ENCODE assay signal across 18 cellular contexts in the genomic region with DNA sequence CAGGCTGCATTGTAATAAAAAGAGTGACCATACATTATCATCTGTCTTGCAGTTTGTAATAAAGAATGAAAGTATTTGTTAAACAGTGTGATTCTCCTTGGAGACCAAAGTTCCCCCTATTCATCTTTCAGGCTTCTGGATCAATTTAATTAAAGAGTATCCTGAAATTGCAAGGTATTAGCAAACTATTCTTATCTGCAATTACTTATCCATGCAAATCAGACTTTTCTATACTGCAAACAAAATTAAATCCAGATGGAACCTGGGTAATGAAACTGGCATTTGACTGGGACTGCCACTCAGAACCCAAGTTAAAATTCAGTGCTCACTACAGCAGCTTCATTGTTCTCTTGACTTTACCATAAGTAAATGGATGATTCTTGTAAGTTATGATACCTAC. TPM values are rescaled to one million over a fixed set of nuclear protein-coding genes. Genes with fewer than 3 reads are reported as not detected.
DNase-seq lines count a peak whose midpoint lies in the region; TF ChIP-seq lines count a peak whose summit lies in the region.
"Had no signal": no experiment of that assay in that cellular context is flagged by ENCODE, and none has a peak within 500 bp of the region (broad histone marks: within the 10 kb centered on the region; RNA-seq: fewer than 3 reads in every experiment).

No MANE protein-coding gene starts in this region.

- peaks cover 83% of the 10 kb centered on the region for H3K79me2 ChIP-seq in OCI-LY7 (ENCODE audit: insufficient read depth, low read depth, low read length)

- H3K4me1 ChIP-seq in A673 (ENCODE audit: insufficient read depth, low read length, poor library complexity, severe bottlenecking), result peaks cover 69% of the 10 kb centered on the region
- H3K4me1 ChIP-seq in CD8-positive, alpha-beta memory T cell (ENCODE audit: insufficient read depth, low read length), result peaks cover 64% of the 10 kb centered on the region
- peaks cover 30% of the 10 kb centered on the region for H3K4me1 ChIP-seq in OCI-LY7 (ENCODE audit: insufficient read depth, low read length, poor library complexity, severe bottlenecking)

- intact Hi-C loops in A673 (cut with micrococcal nuclease; ENCODE audit: unreplicated experiment) (loop anchor here (5.0 kb wide), 1 partner anchor 33 kb away; no protein-coding TSS in a partner anchor), OCI-LY7 (cut with micrococcal nuclease; ENCODE audit: unreplicated experiment) (no loop called here)

- H3K9me3 Mint-ChIP-seq in CD8-positive, alpha-beta memory T cell, result no peaks in the 10 kb centered on the region
- no peaks in the 10 kb centered on the region for H3K9me3 Mint-ChIP-seq in immature natural killer cell
- H3K9me3 Mint-ChIP-seq: IgD-negative memory B cell had no signal

- POLR2A ChIA-PET in A673 (lab: Charles Lee; ENCODE audit: low non-redundant PET) (no interaction called here), OCI-LY7 (lab: Charles Lee) (interaction anchor here (1.2 kb wide), 3 partner anchors 16 to 115 kb away, joined by 3 to 4 read pairs (median 4); no protein-coding TSS in a partner anchor)
- POLR2A ChIA-PET in CD8-positive, alpha-beta memory T cell (lab: Charles Lee), result no interaction called here

- peaks cover 91 to 94% (median 93%) of the 10 kb centered on the region in 3 donors for H3K4me1 Mint-ChIP-seq in CD8-positive, alpha-beta memory T cell
- H3K4me1 Mint-ChIP-seq in immature natural killer cell, result peaks cover 96 to 100% of the 10 kb centered on the region in 2 donors

- H3K4me3 ChIP-seq in A673 (ENCODE audit: low read depth, low read length, poor library complexity, severe bottlenecking) (no peak overlapping the region), OCI-LY7 (ENCODE audit: low read depth, low read length, poor library complexity, severe bottlenecking) (no peak overlapping the region)
- H3K4me3 ChIP-seq in CD8-positive, alpha-beta memory T cell (ENCODE audit: low read length), result no peak overlapping the region
- H3K4me3 ChIP-seq: BLaER1 had no signal

- H3K36me3 ChIP-seq in A673 (ENCODE audit: insufficient read depth, low read length, poor library complexity, severe bottlenecking) (peaks cover 9% of the 10 kb centered on the region), OCI-LY7 (ENCODE audit: insufficient read depth, low read length) (0 out of 2 replicates have a peak, but pooled peaks cover 5% of the 10 kb centered on the region)
- no peaks in the 10 kb centered on the region for H3K36me3 ChIP-seq in CD8-positive, alpha-beta memory T cell (ENCODE audit: insufficient read depth, low read length)

- H3K27ac ChIP-seq in A673 (ENCODE audit: low read depth, low read length, poor library complexity, severe bottlenecking) (peak overlapping the region; percentile 59), OCI-LY7 (ENCODE audit: low read depth, low read length, poor library complexity, severe bottlenecking) (no peak overlapping the region)
- no peak overlapping the region for H3K27ac ChIP-seq in CD8-positive, alpha-beta memory T cell (ENCODE audit: low read depth, low read length)
- H3K27ac ChIP-seq: BLaER1 had no signal

- no peak for TF ChIP-seq CTCF in A673 (conservative IDR thresholded peaks at IDR 0.05; ENCODE audit: low read depth, low read length)
- TF ChIP-seq CTCF in OCI-LY7 (conservative IDR thresholded peaks at IDR 0.05; ENCODE audit: low read length), result no peak

- H3K4me2 ChIP-seq in OCI-LY7 (ENCODE audit: low read length), result peak overlapping the region; percentile 22; the same call in 1 of the 2 replicates

- no peaks in the 10 kb centered on the region for H3K27me3 ChIP-seq in A673 (replicated peaks; ENCODE audit: insufficient read depth, low read depth, low read length, poor library complexity)
- no peaks in the 10 kb centered on the region for H3K27me3 ChIP-seq in CD8-positive, alpha-beta memory T cell (ENCODE audit: insufficient read depth, low read length, poor library complexity, severe bottlenecking)
- H3K27me3 ChIP-seq: BLaER1 had no signal

- BruUV-seq in A673 (replicated peaks; lab: Mats Ljungman, UMichigan) (no TSS peak), OCI-LY7 (replicated peaks; lab: Mats Ljungman, UMichigan) (no TSS peak)

- H3K4me3 Mint-ChIP-seq in CD8-positive, alpha-beta memory T cell, result peak overlapping the region in 5 of 7 donors; percentile 5 to 61 (median 32)
- peak overlapping the region in 4 of 5 donors; percentile 25 to 44 (median 36) for H3K4me3 Mint-ChIP-seq in immature natural killer cell

- H3K9me3 ChIP-seq in A673 (ENCODE audit: low read depth, low read length, poor library complexity, severe bottlenecking) (no peaks in the 10 kb centered on the region), OCI-LY7 (ENCODE audit: low read length) (no peaks in the 10 kb centered on the region)
- no peaks in the 10 kb centered on the region for H3K9me3 ChIP-seq in CD8-positive, alpha-beta memory T cell (ENCODE audit: low read length)

- peak overlapping the region in 4 of 8 donors; percentile 26 to 72 (median 58) for H3K27ac Mint-ChIP-seq in CD8-positive, alpha-beta memory T cell
- H3K27ac Mint-ChIP-seq in immature natural killer cell, result peak overlapping the region; percentile 55 to 85 (median 79)
- H3K27ac Mint-ChIP-seq: IgD-negative memory B cell had no signal

- H2AFZ ChIP-seq in OCI-LY7 (ENCODE audit: low read length), result no peak overlapping the region

- H4K20me1 ChIP-seq in OCI-LY7 (ENCODE audit: insufficient read depth, low read length), result peaks cover 40% of the 10 kb centered on the region

- H3K9me2 ChIP-seq in OCI-LY7 (ENCODE audit: insufficient read depth, low read length), result no peaks in the 10 kb centered on the region

- CTCF ChIA-PET in A673 (lab: Charles Lee), result no interaction called here
- CTCF ChIA-PET in CD8-positive, alpha-beta memory T cell (lab: Charles Lee), result interaction anchor here (0.6 kb wide), 1 partner anchor 37 kb away, joined by 3 read pairs; no protein-coding TSS in a partner anchor
- CTCF ChIA-PET in OCI-LY7 (lab: Charles Lee; ENCODE audit: unreplicated experiment), result no interaction called here

- H3K36me3 Mint-ChIP-seq in CD8-positive, alpha-beta memory T cell, result peaks cover 3 to 30% (median 4%) of the 10 kb centered on the region in 3 donors
- peaks cover 0 to 15% (median 3%) of the 10 kb centered on the region in 3 donors for H3K36me3 Mint-ChIP-seq in immature natural killer cell

- no peak for DNase-seq in A673 (ENCODE audit: low spot score)
- no peak for DNase-seq in CD8-positive, alpha-beta memory T cell
- no peak for DNase-seq in OCI-LY7 (ENCODE audit: low spot score)
- DNase-seq in immature natural killer cell, result no peak
- no peak for DNase-seq in globus pallidus (ENCODE audit: low spot score)
- no peak for DNase-seq in NCI-H2081 (lab: John Stamatoyannopoulos, UW)
- no peak for DNase-seq in SKM-1 (lab: John Stamatoyannopoulos, UW; ENCODE audit: unreplicated experiment)
- DNase-seq: H7, Kasumi-1, MM.1S, NCI-H1694, NCI-H2107, NCI-H510A, PC-3, RPMI8226, SHP77 treated with DMSO at 0.1 percent for 48 hours had no signal

- H3K27me3 Mint-ChIP-seq in CD8-positive, alpha-beta memory T cell, result peaks cover 0 to 2% of the 10 kb centered on the region in 2 donors
- H3K27me3 Mint-ChIP-seq in immature natural killer cell (ENCODE audit: low read depth in 3 of 3), result peaks cover 7 to 19% (median 15%) of the 10 kb centered on the region in 3 donors
- H3K27me3 Mint-ChIP-seq: IgD-negative memory B cell had no signal

RNA-seq across cellular contexts. Expression of a gene that starts 37.1 kb away (rescaled TPM):
- 318 and 339 TPM in 2 replicates for total RNA-seq in A673 (2021)
- total RNA-seq in CD8-positive, alpha-beta memory T cell, result 100 to 1,000 TPM; 106 to 108 TPM
- polyA plus RNA-seq in CD8-positive, alpha-beta memory T cell, result 300 TPM
- total RNA-seq in OCI-LY7 (2014; rRNA removed; shearing (Covaris generic)), result 66.9 and 72.6 TPM in 2 replicates
- total RNA-seq in OCI-LY7 (2022), result 86.8 and 106 TPM in 2 replicates
- 100 to 1,000 TPM; 265 to 734 (median 416) TPM for polyA plus RNA-seq in immature natural killer cell
